1 cellular context compared by ENCODE assay signal in the genomic region with DNA sequence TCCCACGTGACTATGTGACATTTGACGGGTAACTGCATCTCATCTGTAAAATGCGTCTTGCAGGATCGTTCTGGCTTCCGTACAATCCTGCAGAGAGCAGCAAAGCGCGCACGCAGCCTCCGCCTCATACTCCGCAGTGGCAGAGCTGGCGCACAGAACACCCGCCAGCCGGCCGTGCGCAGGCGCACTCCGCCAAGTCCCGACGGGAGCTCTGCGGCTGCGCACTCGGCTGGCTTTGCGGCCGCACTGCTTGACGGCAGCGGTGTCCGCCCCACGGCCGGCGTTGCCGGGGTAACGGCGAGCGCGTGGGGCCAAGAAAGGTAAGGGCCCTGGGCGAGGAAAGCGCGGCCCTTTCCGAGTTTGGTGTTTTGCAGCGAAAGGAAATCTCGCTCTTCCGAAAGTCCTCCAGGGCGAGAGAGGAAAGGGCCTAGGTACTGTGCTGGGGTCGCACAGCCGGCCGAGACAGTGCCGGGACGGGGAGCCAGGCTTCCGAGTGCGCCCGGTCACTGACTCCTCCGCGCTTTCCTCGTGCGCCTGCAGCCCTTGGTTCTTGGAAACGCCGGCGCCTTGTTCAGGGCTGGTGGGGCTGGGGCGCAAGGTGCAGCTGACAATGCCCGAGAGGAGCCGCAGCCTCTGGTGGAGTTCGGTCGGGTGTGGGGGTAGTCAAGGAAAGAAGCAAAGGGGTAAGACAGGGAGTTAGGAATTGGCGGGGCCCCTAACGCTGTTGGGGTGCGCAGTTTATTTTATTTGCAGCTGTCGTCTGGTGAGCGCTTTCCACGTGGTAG.
A peak's percentile ranks its signal among the peaks of the same experiment; 100 is the strongest.
TF ChIP-seq lines count a peak whose summit lies in the region.

A gene (plus strand): TSS at position 283 of the 785 bp plus-strand sequence. CDS start 5,321 bp downstream, outside the sequence.

TF ChIP-seq in HepG2, 621 proteins besides CTCF, POLR2A, EP300 and RAD21 (continued from another document and continues in another):
- peak; percentile 70; the same call in 1 of the 2 replicates for TF ChIP-seq SNAPC2 (CRISPR knock-in tag; IDR thresholded peaks at IDR 0.05)
- no peak for TF ChIP-seq MATR3 (CRISPR knock-in tag; IDR thresholded peaks at IDR 0.05)
- peak; percentile 94 for TF ChIP-seq MXD4 (CRISPR knock-in tag; IDR thresholded peaks at IDR 0.05)
- TF ChIP-seq, protein P1, sequence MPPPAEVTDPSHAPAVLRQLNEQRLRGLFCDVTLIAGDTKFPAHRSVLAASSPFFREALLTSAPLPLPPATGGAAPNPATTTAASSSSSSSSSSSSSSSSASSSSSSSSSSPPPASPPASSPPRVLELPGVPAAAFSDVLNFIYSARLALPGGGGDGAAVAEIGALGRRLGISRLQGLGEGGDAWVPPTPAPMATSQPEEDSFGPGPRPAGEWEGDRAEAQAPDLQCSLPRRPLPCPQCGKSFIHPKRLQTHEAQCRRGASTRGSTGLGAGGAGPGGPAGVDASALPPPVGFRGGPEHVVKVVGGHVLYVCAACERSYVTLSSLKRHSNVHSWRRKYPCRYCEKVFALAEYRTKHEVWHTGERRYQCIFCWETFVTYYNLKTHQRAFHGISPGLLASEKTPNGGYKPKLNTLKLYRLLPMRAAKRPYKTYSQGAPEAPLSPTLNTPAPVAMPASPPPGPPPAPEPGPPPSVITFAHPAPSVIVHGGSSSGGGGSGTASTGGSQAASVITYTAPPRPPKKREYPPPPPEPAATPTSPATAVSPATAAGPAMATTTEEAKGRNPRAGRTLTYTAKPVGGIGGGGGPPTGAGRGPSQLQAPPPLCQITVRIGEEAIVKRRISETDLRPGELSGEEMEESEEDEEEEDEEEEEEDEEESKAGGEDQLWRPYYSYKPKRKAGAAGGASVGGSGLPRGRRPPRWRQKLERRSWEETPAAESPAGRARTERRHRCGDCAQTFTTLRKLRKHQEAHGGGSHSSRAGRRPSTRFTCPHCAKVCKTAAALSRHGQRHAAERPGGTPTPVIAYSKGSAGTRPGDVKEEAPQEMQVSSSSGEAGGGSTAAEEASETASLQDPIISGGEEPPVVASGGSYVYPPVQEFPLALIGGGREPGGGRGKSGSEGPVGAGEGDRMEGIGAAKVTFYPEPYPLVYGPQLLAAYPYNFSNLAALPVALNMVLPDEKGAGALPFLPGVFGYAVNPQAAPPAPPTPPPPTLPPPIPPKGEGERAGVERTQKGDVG (CRISPR knock-in tag; IDR thresholded peaks at IDR 0.05; ENCODE audit: borderline replicate concordance): 0 out of 2 replicates have a peak, but pooled peaks have one; percentile 22
- TF ChIP-seq ZNF772 (CRISPR knock-in tag; IDR thresholded peaks at IDR 0.05): peak; percentile 84; the same call in 1 of the 2 replicates
- TF ChIP-seq ZNF775 (CRISPR knock-in tag; IDR thresholded peaks at IDR 0.05; ENCODE audit: borderline replicate concordance): no peak
- 0 out of 2 replicates have a peak, but pooled peaks have one; percentile 5 for TF ChIP-seq ZNF441 (CRISPR knock-in tag; IDR thresholded peaks at IDR 0.05; ENCODE audit: borderline replicate concordance)
- TF ChIP-seq, protein P2, sequence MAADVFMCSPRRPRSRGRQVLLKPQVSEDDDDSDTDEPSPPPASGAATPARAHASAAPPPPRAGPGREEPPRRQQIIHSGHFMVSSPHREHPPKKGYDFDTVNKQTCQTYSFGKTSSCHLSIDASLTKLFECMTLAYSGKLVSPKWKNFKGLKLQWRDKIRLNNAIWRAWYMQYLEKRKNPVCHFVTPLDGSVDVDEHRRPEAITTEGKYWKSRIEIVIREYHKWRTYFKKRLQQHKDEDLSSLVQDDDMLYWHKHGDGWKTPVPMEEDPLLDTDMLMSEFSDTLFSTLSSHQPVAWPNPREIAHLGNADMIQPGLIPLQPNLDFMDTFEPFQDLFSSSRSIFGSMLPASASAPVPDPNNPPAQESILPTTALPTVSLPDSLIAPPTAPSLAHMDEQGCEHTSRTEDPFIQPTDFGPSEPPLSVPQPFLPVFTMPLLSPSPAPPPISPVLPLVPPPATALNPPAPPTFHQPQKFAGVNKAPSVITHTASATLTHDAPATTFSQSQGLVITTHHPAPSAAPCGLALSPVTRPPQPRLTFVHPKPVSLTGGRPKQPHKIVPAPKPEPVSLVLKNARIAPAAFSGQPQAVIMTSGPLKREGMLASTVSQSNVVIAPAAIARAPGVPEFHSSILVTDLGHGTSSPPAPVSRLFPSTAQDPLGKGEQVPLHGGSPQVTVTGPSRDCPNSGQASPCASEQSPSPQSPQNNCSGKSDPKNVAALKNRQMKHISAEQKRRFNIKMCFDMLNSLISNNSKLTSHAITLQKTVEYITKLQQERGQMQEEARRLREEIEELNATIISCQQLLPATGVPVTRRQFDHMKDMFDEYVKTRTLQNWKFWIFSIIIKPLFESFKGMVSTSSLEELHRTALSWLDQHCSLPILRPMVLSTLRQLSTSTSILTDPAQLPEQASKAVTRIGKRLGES (CRISPR knock-in tag; IDR thresholded peaks at IDR 0.05; ENCODE audit: borderline replicate concordance): no peak
- TF ChIP-seq HDAC2 (CRISPR knock-in tag; IDR thresholded peaks at IDR 0.05): peak; percentile 80
- no peak for TF ChIP-seq SMC3 (IDR thresholded peaks at IDR 0.05; ENCODE audit: low read length)
- peak; percentile 64; the same call in 1 of the 2 replicates for TF ChIP-seq AHR (CRISPR knock-in tag; IDR thresholded peaks at IDR 0.05)
- TF ChIP-seq ZFP37 (CRISPR knock-in tag; IDR thresholded peaks at IDR 0.05; ENCODE audit: borderline replicate concordance): peak; percentile 25; the same call in 1 of the 2 replicates
- peak; percentile 95; the same call in 2 of the 3 replicates for TF ChIP-seq MXI1 (IDR thresholded peaks at IDR 0.05; ENCODE audit: borderline replicate concordance, low read depth, low read length)
- TF ChIP-seq, protein P3, sequence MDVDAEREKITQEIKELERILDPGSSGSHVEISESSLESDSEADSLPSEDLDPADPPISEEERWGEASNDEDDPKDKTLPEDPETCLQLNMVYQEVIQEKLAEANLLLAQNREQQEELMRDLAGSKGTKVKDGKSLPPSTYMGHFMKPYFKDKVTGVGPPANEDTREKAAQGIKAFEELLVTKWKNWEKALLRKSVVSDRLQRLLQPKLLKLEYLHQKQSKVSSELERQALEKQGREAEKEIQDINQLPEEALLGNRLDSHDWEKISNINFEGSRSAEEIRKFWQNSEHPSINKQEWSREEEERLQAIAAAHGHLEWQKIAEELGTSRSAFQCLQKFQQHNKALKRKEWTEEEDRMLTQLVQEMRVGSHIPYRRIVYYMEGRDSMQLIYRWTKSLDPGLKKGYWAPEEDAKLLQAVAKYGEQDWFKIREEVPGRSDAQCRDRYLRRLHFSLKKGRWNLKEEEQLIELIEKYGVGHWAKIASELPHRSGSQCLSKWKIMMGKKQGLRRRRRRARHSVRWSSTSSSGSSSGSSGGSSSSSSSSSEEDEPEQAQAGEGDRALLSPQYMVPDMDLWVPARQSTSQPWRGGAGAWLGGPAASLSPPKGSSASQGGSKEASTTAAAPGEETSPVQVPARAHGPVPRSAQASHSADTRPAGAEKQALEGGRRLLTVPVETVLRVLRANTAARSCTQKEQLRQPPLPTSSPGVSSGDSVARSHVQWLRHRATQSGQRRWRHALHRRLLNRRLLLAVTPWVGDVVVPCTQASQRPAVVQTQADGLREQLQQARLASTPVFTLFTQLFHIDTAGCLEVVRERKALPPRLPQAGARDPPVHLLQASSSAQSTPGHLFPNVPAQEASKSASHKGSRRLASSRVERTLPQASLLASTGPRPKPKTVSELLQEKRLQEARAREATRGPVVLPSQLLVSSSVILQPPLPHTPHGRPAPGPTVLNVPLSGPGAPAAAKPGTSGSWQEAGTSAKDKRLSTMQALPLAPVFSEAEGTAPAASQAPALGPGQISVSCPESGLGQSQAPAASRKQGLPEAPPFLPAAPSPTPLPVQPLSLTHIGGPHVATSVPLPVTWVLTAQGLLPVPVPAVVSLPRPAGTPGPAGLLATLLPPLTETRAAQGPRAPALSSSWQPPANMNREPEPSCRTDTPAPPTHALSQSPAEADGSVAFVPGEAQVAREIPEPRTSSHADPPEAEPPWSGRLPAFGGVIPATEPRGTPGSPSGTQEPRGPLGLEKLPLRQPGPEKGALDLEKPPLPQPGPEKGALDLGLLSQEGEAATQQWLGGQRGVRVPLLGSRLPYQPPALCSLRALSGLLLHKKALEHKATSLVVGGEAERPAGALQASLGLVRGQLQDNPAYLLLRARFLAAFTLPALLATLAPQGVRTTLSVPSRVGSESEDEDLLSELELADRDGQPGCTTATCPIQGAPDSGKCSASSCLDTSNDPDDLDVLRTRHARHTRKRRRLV (CRISPR knock-in tag; IDR thresholded peaks at IDR 0.05): 0 out of 2 replicates have a peak, but pooled peaks have one; percentile 85
- TF ChIP-seq HNRNPL (IDR thresholded peaks at IDR 0.05; ENCODE audit: low read depth, low read length): no peak
- no peak for TF ChIP-seq MBNL3 (CRISPR knock-in tag; conservative IDR thresholded peaks at IDR 0.05)
- TF ChIP-seq CENPX (CRISPR knock-in tag; IDR thresholded peaks at IDR 0.05): no peak
- TF ChIP-seq ZFP36L2 (CRISPR knock-in tag; IDR thresholded peaks at IDR 0.05): no peak
- no peak for TF ChIP-seq PPARG (CRISPR knock-in tag; conservative IDR thresholded peaks at IDR 0.05)
- TF ChIP-seq SALL2 (CRISPR knock-in tag; IDR thresholded peaks at IDR 0.05): no peak
- TF ChIP-seq GABPA (IDR thresholded peaks at IDR 0.05; ENCODE audit: low read depth, low read length): no peak
- no peak for TF ChIP-seq GABPA (CRISPR knock-in tag; IDR thresholded peaks at IDR 0.05; ENCODE audit: low read depth)
- peak; percentile 56; the same call in 1 of the 2 replicates for TF ChIP-seq ZNF589 (CRISPR knock-in tag; conservative IDR thresholded peaks at IDR 0.05)
- TF ChIP-seq TRIM24 (CRISPR knock-in tag; IDR thresholded peaks at IDR 0.05): no peak
- TF ChIP-seq ZNF251 (CRISPR knock-in tag; IDR thresholded peaks at IDR 0.05): no peak
- TF ChIP-seq ASH2L (IDR thresholded peaks at IDR 0.05; ENCODE audit: insufficient read length, low read depth, low read length): peak; percentile 85
- TF ChIP-seq SRSF4 (IDR thresholded peaks at IDR 0.05; ENCODE audit: low read depth, low read length, poor library complexity, severe bottlenecking): no peak
- TF ChIP-seq ZFP36L1 (CRISPR knock-in tag; IDR thresholded peaks at IDR 0.05): peak; percentile 44; the same call in 1 of the 2 replicates
- TF ChIP-seq SOX13 (IDR thresholded peaks at IDR 0.05): 0 out of 2 replicates have a peak, but pooled peaks have one; percentile 10
- no peak; a peak in 1 of 4 replicates for TF ChIP-seq SOX13 (CRISPR knock-in tag; conservative IDR thresholded peaks at IDR 0.05 in 1 of 2, IDR thresholded peaks at IDR 0.05 in 1 of 2)
- TF ChIP-seq, protein P4, sequence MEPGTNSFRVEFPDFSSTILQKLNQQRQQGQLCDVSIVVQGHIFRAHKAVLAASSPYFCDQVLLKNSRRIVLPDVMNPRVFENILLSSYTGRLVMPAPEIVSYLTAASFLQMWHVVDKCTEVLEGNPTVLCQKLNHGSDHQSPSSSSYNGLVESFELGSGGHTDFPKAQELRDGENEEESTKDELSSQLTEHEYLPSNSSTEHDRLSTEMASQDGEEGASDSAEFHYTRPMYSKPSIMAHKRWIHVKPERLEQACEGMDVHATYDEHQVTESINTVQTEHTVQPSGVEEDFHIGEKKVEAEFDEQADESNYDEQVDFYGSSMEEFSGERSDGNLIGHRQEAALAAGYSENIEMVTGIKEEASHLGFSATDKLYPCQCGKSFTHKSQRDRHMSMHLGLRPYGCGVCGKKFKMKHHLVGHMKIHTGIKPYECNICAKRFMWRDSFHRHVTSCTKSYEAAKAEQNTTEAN (CRISPR knock-in tag; conservative IDR thresholded peaks at IDR 0.05): no peak
- no peak for TF ChIP-seq TBL1XR1 (IDR thresholded peaks at IDR 0.05; ENCODE audit: borderline replicate concordance, low read length, partially characterized antibody)
- no peak for TF ChIP-seq CHCHD3 (CRISPR knock-in tag; IDR thresholded peaks at IDR 0.05)
- TF ChIP-seq, protein P5, sequence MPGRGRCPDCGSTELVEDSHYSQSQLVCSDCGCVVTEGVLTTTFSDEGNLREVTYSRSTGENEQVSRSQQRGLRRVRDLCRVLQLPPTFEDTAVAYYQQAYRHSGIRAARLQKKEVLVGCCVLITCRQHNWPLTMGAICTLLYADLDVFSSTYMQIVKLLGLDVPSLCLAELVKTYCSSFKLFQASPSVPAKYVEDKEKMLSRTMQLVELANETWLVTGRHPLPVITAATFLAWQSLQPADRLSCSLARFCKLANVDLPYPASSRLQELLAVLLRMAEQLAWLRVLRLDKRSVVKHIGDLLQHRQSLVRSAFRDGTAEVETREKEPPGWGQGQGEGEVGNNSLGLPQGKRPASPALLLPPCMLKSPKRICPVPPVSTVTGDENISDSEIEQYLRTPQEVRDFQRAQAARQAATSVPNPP (CRISPR knock-in tag; IDR thresholded peaks at IDR 0.05): 0 out of 2 replicates have a peak, but pooled peaks have one; percentile 35
- TF ChIP-seq ZNF121 (CRISPR knock-in tag; IDR thresholded peaks at IDR 0.05): no peak
- TF ChIP-seq REXO4 (CRISPR knock-in tag; IDR thresholded peaks at IDR 0.05; ENCODE audit: borderline replicate concordance): 0 out of 2 replicates have a peak, but pooled peaks have one; percentile 52
- TF ChIP-seq, protein P6, sequence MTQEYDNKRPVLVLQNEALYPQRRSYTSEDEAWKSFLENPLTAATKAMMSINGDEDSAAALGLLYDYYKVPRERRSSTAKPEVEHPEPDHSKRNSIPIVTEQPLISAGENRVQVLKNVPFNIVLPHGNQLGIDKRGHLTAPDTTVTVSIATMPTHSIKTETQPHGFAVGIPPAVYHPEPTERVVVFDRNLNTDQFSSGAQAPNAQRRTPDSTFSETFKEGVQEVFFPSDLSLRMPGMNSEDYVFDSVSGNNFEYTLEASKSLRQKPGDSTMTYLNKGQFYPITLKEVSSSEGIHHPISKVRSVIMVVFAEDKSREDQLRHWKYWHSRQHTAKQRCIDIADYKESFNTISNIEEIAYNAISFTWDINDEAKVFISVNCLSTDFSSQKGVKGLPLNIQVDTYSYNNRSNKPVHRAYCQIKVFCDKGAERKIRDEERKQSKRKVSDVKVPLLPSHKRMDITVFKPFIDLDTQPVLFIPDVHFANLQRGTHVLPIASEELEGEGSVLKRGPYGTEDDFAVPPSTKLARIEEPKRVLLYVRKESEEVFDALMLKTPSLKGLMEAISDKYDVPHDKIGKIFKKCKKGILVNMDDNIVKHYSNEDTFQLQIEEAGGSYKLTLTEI (CRISPR knock-in tag; conservative IDR thresholded peaks at IDR 0.05): no peak
- TF ChIP-seq CHD2 (IDR thresholded peaks at IDR 0.05; ENCODE audit: low read depth, low read length): no peak
- TF ChIP-seq ZNF773 (CRISPR knock-in tag; IDR thresholded peaks at IDR 0.05; ENCODE audit: borderline replicate concordance): no peak
- TF ChIP-seq, protein P7, sequence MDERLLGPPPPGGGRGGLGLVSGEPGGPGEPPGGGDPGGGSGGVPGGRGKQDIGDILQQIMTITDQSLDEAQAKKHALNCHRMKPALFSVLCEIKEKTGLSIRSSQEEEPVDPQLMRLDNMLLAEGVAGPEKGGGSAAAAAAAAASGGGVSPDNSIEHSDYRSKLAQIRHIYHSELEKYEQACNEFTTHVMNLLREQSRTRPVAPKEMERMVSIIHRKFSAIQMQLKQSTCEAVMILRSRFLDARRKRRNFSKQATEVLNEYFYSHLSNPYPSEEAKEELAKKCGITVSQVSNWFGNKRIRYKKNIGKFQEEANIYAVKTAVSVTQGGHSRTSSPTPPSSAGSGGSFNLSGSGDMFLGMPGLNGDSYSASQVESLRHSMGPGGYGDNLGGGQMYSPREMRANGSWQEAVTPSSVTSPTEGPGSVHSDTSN (CRISPR knock-in tag; IDR thresholded peaks at IDR 0.05): no peak
- TF ChIP-seq ISX (CRISPR knock-in tag; conservative IDR thresholded peaks at IDR 0.05): no peak
- TF ChIP-seq ARID2 (CRISPR knock-in tag; IDR thresholded peaks at IDR 0.05; ENCODE audit: borderline replicate concordance): no peak
- TF ChIP-seq ZBTB38 (CRISPR knock-in tag; IDR thresholded peaks at IDR 0.05): no peak
